In the genomic region with DNA sequence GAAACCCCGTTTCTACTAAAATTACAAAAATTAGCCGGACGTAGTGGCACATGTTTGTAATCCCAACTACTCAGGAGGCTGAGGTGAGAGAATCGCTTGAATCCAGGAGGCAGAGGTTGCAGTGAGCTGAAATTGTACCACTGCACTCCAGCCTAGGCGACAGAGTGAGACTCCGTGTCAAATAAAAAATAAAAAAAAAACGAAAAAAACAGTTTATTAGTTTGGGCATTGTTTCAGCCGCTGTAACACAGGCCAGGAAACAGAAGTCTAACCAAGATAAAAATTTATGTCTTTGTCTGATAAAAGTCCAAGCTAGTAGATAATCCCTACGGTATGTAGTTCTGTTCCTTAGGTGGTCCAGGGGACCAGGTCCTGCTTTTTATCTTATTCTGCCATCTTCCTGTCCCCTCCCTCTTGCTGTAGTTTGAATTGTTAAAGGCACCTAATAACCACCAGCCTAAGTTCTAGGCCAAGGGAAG, we compare ENCODE assay signal across 1 cellular context.
TF ChIP-seq lines count a peak whose summit lies in the region.

No MANE protein-coding gene starts in this region.

TF ChIP-seq in HepG2, 621 proteins besides CTCF, POLR2A, EP300 and RAD21 (continued from another document):
- TF ChIP-seq, protein P1, sequence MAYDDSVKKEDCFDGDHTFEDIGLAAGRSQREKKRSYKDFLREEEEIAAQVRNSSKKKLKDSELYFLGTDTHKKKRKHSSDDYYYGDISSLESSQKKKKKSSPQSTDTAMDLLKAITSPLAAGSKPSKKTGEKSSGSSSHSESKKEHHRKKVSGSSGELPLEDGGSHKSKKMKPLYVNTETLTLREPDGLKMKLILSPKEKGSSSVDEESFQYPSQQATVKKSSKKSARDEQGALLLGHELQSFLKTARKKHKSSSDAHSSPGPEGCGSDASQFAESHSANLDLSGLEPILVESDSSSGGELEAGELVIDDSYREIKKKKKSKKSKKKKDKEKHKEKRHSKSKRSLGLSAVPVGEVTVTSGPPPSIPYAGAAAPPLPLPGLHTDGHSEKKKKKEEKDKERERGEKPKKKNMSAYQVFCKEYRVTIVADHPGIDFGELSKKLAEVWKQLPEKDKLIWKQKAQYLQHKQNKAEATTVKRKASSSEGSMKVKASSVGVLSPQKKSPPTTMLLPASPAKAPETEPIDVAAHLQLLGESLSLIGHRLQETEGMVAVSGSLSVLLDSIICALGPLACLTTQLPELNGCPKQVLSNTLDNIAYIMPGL (CRISPR knock-in tag; IDR thresholded peaks at IDR 0.05; ENCODE audit: borderline replicate concordance in 1 of 2, low read depth in 1 of 2): no peak
- no peak for TF ChIP-seq EZH2 (conservative IDR thresholded peaks at IDR 0.05; ENCODE audit: low read depth, low read length)
- TF ChIP-seq ZNF724P (CRISPR knock-in tag; IDR thresholded peaks at IDR 0.05; ENCODE audit: borderline replicate concordance): no peak
- TF ChIP-seq ZNF737 (CRISPR knock-in tag; IDR thresholded peaks at IDR 0.05; ENCODE audit: borderline replicate concordance): no peak
- TF ChIP-seq, protein P2, sequence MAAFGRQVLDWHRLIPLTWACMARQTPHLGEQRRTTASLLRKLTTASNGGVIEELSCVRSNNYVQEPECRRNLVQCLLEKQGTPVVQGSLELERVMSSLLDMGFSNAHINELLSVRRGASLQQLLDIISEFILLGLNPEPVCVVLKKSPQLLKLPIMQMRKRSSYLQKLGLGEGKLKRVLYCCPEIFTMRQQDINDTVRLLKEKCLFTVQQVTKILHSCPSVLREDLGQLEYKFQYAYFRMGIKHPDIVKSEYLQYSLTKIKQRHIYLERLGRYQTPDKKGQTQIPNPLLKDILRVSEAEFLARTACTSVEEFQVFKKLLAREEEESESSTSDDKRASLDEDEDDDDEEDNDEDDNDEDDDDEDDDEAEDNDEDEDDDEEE (CRISPR knock-in tag; IDR thresholded peaks at IDR 0.05): no peak
- TF ChIP-seq ZNF512B (CRISPR knock-in tag; IDR thresholded peaks at IDR 0.05; ENCODE audit: borderline replicate concordance): no peak
- TF ChIP-seq, protein P3, sequence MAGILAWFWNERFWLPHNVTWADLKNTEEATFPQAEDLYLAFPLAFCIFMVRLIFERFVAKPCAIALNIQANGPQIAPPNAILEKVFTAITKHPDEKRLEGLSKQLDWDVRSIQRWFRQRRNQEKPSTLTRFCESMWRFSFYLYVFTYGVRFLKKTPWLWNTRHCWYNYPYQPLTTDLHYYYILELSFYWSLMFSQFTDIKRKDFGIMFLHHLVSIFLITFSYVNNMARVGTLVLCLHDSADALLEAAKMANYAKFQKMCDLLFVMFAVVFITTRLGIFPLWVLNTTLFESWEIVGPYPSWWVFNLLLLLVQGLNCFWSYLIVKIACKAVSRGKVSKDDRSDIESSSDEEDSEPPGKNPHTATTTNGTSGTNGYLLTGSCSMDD (CRISPR knock-in tag; IDR thresholded peaks at IDR 0.05): no peak
- TF ChIP-seq GPN1 (CRISPR knock-in tag; IDR thresholded peaks at IDR 0.05; ENCODE audit: borderline replicate concordance): no peak
- no peak for TF ChIP-seq EHMT2 (IDR thresholded peaks at IDR 0.05; ENCODE audit: borderline replicate concordance, low read depth, low read length)
- no peak for TF ChIP-seq CHD2 (IDR thresholded peaks at IDR 0.05; ENCODE audit: low read depth, low read length)
- TF ChIP-seq, protein P4, sequence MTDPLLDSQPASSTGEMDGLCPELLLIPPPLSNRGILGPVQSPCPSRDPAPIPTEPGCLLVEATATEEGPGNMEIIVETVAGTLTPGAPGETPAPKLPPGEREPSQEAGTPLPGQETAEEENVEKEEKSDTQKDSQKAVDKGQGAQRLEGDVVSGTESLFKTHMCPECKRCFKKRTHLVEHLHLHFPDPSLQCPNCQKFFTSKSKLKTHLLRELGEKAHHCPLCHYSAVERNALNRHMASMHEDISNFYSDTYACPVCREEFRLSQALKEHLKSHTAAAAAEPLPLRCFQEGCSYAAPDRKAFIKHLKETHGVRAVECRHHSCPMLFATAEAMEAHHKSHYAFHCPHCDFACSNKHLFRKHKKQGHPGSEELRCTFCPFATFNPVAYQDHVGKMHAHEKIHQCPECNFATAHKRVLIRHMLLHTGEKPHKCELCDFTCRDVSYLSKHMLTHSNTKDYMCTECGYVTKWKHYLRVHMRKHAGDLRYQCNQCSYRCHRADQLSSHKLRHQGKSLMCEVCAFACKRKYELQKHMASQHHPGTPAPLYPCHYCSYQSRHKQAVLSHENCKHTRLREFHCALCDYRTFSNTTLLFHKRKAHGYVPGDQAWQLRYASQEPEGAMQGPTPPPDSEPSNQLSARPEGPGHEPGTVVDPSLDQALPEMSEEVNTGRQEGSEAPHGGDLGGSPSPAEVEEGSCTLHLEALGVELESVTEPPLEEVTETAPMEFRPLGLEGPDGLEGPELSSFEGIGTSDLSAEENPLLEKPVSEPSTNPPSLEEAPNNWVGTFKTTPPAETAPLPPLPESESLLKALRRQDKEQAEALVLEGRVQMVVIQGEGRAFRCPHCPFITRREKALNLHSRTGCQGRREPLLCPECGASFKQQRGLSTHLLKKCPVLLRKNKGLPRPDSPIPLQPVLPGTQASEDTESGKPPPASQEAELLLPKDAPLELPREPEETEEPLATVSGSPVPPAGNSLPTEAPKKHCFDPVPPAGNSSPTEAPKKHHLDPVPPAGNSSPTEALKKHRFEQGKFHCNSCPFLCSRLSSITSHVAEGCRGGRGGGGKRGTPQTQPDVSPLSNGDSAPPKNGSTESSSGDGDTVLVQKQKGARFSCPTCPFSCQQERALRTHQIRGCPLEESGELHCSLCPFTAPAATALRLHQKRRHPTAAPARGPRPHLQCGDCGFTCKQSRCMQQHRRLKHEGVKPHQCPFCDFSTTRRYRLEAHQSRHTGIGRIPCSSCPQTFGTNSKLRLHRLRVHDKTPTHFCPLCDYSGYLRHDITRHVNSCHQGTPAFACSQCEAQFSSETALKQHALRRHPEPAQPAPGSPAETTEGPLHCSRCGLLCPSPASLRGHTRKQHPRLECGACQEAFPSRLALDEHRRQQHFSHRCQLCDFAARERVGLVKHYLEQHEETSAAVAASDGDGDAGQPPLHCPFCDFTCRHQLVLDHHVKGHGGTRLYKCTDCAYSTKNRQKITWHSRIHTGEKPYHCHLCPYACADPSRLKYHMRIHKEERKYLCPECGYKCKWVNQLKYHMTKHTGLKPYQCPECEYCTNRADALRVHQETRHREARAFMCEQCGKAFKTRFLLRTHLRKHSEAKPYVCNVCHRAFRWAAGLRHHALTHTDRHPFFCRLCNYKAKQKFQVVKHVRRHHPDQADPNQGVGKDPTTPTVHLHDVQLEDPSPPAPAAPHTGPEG (CRISPR knock-in tag; IDR thresholded peaks at IDR 0.05): no peak
- TF ChIP-seq, protein P5, sequence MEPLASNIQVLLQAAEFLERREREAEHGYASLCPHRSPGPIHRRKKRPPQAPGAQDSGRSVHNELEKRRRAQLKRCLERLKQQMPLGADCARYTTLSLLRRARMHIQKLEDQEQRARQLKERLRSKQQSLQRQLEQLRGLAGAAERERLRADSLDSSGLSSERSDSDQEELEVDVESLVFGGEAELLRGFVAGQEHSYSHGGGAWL (CRISPR knock-in tag; IDR thresholded peaks at IDR 0.05): no peak
- no peak for TF ChIP-seq ZNF160 (CRISPR knock-in tag; IDR thresholded peaks at IDR 0.05)
- TF ChIP-seq, protein P6, sequence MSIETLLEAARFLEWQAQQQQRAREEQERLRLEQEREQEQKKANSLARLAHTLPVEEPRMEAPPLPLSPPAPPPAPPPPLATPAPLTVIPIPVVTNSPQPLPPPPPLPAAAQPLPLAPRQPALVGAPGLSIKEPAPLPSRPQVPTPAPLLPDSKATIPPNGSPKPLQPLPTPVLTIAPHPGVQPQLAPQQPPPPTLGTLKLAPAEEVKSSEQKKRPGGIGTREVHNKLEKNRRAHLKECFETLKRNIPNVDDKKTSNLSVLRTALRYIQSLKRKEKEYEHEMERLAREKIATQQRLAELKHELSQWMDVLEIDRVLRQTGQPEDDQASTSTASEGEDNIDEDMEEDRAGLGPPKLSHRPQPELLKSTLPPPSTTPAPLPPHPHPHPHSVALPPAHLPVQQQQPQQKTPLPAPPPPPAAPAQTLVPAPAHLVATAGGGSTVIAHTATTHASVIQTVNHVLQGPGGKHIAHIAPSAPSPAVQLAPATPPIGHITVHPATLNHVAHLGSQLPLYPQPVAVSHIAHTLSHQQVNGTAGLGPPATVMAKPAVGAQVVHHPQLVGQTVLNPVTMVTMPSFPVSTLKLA (IDR thresholded peaks at IDR 0.05): no peak
- no peak for TF ChIP-seq ARHGAP35 (CRISPR knock-in tag; IDR thresholded peaks at IDR 0.05; ENCODE audit: borderline replicate concordance)
TF ChIP-seq in HepG2: peak in this region for 0.
